In genomic region chr3:12798559-12799179, GRCh38 we compare ENCODE assay signal across 16 cellular contexts. TPM values are rescaled to one million over a fixed set of nuclear protein-coding genes. Genes with fewer than 3 reads are reported as not detected.
DNase-seq lines count a peak whose midpoint lies in the region; ATAC-seq and TF ChIP-seq lines count a peak whose summit lies in the region.
"Had no signal": no experiment of that assay in that cellular context is flagged by ENCODE, and none has a peak within 500 bp of the region (broad histone marks: within the 10 kb centered on the region; RNA-seq: fewer than 3 reads in every experiment).

No MANE protein-coding gene starts in this region.

- no peaks in the 10 kb centered on the region for H3K9me3 Mint-ChIP-seq in neural crest cell
- H3K9me3 Mint-ChIP-seq: stimulated activated effector memory CD8-positive, alpha-beta T cell treated with anti-CD3 and anti-CD28 coated beads, Interleukin-12 subunit alpha, Interleukin-12 subunit beta, amount 100 ng/mL, for 72 hours had no signal

- peaks cover 34% of the 10 kb centered on the region for H3K4me1 ChIP-seq in OCI-LY7 (ENCODE audit: insufficient read depth, low read length, poor library complexity, severe bottlenecking)
- peaks cover 0 to 27% (median 18%) of the 10 kb centered on the region in 4 donors for H3K4me1 ChIP-seq in tibial artery

- H3K9me3 ChIP-seq in OCI-LY7 (ENCODE audit: low read length), result no peaks in the 10 kb centered on the region
- H3K9me3 ChIP-seq in tibial artery, result no peaks in the 10 kb centered on the region
- H3K9me3 ChIP-seq: ovary had no signal

- no peak overlapping the region for H2AFZ ChIP-seq in OCI-LY7 (ENCODE audit: low read length)

- H3K79me2 ChIP-seq in OCI-LY7 (ENCODE audit: insufficient read depth, low read depth, low read length), result no peaks in the 10 kb centered on the region

- no peaks in the 10 kb centered on the region for H3K27me3 Mint-ChIP-seq in neural crest cell (ENCODE audit: low read depth)

- H4K20me1 ChIP-seq in OCI-LY7 (ENCODE audit: insufficient read depth, low read length), result no peaks in the 10 kb centered on the region

- TF ChIP-seq CTCF in OCI-LY7 (conservative IDR thresholded peaks at IDR 0.05; ENCODE audit: low read length) (no peak), neural crest cell (conservative IDR thresholded peaks at IDR 0.05) (no peak), tibial artery (IDR thresholded peaks at IDR 0.05) (no peak)

- H3K27ac ChIP-seq in OCI-LY7 (ENCODE audit: low read depth, low read length, poor library complexity, severe bottlenecking), result peak overlapping the region; percentile 39
- peak overlapping the region; percentile 87 to 90 for H3K27ac ChIP-seq in tibial artery

- POLR2A ChIA-PET in OCI-LY7 (lab: Charles Lee), result interaction anchor here (1.0 kb wide), 1 partner anchor 13 kb away, joined by 4 read pairs; no protein-coding TSS in a partner anchor

- H3K27me3 ChIP-seq in tibial artery, result no peaks in the 10 kb centered on the region
- H3K27me3 ChIP-seq: ovary had no signal

- intact Hi-C loops in OCI-LY7 (cut with micrococcal nuclease; ENCODE audit: unreplicated experiment), result no loop called here
- intact Hi-C loops in Right ventricle myocardium superior (cut with DNase I), result no loop called here
- intact Hi-C loops in tibial artery (cut with DNase I; ENCODE audit: low total_unique reads), result no loop called here

- no peaks in the 10 kb centered on the region for H3K36me3 Mint-ChIP-seq in neural crest cell (ENCODE audit: low read depth)
- H3K36me3 Mint-ChIP-seq: stimulated activated effector memory CD8-positive, alpha-beta T cell treated with anti-CD3 and anti-CD28 coated beads, Interleukin-12 subunit alpha, Interleukin-12 subunit beta, amount 100 ng/mL, for 72 hours had no signal

- DNase-seq in OCI-LY7 (ENCODE audit: low spot score), result no peak
- peak; percentile 64 for DNase-seq in Right ventricle myocardium superior
- no peak for DNase-seq in neural crest cell (ENCODE audit: low read depth, low spot score)
- no peak for DNase-seq in tibial artery
- no peak for DNase-seq in activated CD4-positive, CD25-positive, alpha-beta regulatory T cell (lab: John Stamatoyannopoulos, UW)
- DNase-seq in GDM1 (lab: John Stamatoyannopoulos, UW), result no peak
- DNase-seq: Calu3; effector memory CD4-positive, alpha-beta T cell; midbrain; NCI-H1436; NCI-H2171 treated with DMSO at 0.1 percent for 48 hours; SW 1271 had no signal

- peak; percentile 67 for ATAC-seq in Right ventricle myocardium superior (ENCODE audit: poor library complexity)
- ATAC-seq in HG02763 (IDR thresholded peaks at IDR 0.05; ENCODE audit: unreplicated experiment), result no peak

- peak overlapping the region; percentile 82 for H3K4me3 Mint-ChIP-seq in neural crest cell

- CTCF ChIA-PET in OCI-LY7 (lab: Charles Lee; ENCODE audit: unreplicated experiment), result interaction anchor here (0.7 kb wide), 1 partner anchor 11 kb away, joined by 3 read pairs; no protein-coding TSS in a partner anchor

- H3K4me1 Mint-ChIP-seq in neural crest cell, result peaks cover 23% of the 10 kb centered on the region

- no TSS peak for BruUV-seq in OCI-LY7 (replicated peaks; lab: Mats Ljungman, UMichigan)

- H3K36me3 ChIP-seq in OCI-LY7 (ENCODE audit: insufficient read depth, low read length), result peaks cover 6% of the 10 kb centered on the region
- H3K36me3 ChIP-seq in tibial artery, result peaks cover 4 to 11% (median 5%) of the 10 kb centered on the region in 3 donors
- H3K36me3 ChIP-seq: ovary had no signal

- peak overlapping the region; percentile 67 for H3K4me2 ChIP-seq in OCI-LY7 (ENCODE audit: low read length)

- no peaks in the 10 kb centered on the region for H3K9me2 ChIP-seq in OCI-LY7 (ENCODE audit: insufficient read depth, low read length)

- H3K27ac Mint-ChIP-seq in neural crest cell (ENCODE audit: unreplicated experiment), result no peak overlapping the region
- H3K27ac Mint-ChIP-seq: stimulated activated effector memory CD8-positive, alpha-beta T cell treated with anti-CD3 and anti-CD28 coated beads, Interleukin-12 subunit alpha, Interleukin-12 subunit beta, amount 100 ng/mL, for 72 hours had no signal

- no peak overlapping the region for H3K4me3 ChIP-seq in OCI-LY7 (ENCODE audit: low read depth, low read length, poor library complexity, severe bottlenecking)
- no peak overlapping the region for H3K4me3 ChIP-seq in tibial artery
- H3K4me3 ChIP-seq: ovary had no signal

RNA-seq across cellular contexts. Expression of gene CAND2, which starts 2.2 kb away (rescaled TPM):
- 8.9 and 11.0 TPM in 2 replicates for total RNA-seq in OCI-LY7 (2014; rRNA removed; shearing (Covaris generic))
- total RNA-seq in OCI-LY7 (2022) (4.0 and 4.1 TPM in 2 replicates), Right ventricle myocardium superior (61.6 TPM), neural crest cell (14.8 and 15.5 TPM in 2 replicates)
- total RNA-seq: Calu3 had no signal

RNA-seq across cellular contexts. Expression of gene TMEM40, which starts 39.6 kb away (rescaled TPM):
- total RNA-seq in OCI-LY7 (2014; rRNA removed; shearing (Covaris generic)), result not detected in 2 replicates
- not detected in 2 replicates for total RNA-seq in OCI-LY7 (2022)
- 5.6 TPM for total RNA-seq in Right ventricle myocardium superior
- total RNA-seq in neural crest cell, result not detected in 2 replicates
- total RNA-seq: RPMI7951 had no signal

RNA-seq across cellular contexts. Expression of gene RPL32, which starts 42.7 kb away (rescaled TPM):
- total RNA-seq in OCI-LY7 (2014; rRNA removed; shearing (Covaris generic)), result 3,339 and 3,717 TPM in 2 replicates
- total RNA-seq in OCI-LY7 (2022) (2,099 and 2,324 TPM in 2 replicates), Right ventricle myocardium superior (868 TPM), neural crest cell (1,918 and 2,125 TPM in 2 replicates)
